Comparison of ENCODE assay signal across 10 cellular contexts in the genomic region with DNA sequence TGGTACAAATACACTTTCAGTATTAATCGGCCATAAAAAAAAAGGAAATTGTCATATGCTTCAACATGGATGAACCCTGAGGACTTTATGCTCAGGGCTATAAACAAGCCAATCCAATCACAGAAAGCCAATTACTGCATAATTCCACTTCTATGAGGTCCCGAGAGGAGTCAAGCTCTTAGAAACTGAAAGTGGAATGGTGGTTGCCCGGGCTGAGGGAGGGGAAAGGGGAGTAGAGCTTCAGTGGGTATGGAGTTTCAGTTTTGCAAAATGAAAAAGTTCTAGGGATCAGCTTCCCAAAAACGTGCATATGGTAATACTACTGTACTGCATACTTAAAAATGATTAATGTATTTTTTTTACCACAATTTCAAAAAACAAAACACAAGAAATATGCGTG. TPM values are rescaled to one million over a fixed set of nuclear protein-coding genes. Genes with fewer than 3 reads are reported as not detected.
DNase-seq lines count a peak whose midpoint lies in the region; ATAC-seq, FAIRE-seq and TF ChIP-seq lines count a peak whose summit lies in the region.
"Had no signal": no experiment of that assay in that cellular context is flagged by ENCODE, and none has a peak within 500 bp of the region (broad histone marks: within the 10 kb centered on the region; RNA-seq: fewer than 3 reads in every experiment).

No MANE protein-coding gene starts in this region.

- H3K36me3 ChIP-seq in lower lobe of right lung (peaks cover 28% of the 10 kb centered on the region), testis (ENCODE audit: low read depth, missing control alignments) (no peaks in the 10 kb centered on the region)

- no peak for TF ChIP-seq POLR2A in testis (IDR thresholded peaks at IDR 0.05)

- H3K27ac ChIP-seq in lower lobe of right lung, result peak overlapping the region; percentile 76
- H3K27ac ChIP-seq in testis, result peak overlapping the region; percentile 25 to 66

- TF ChIP-seq CTCF in lower lobe of right lung (IDR thresholded peaks at IDR 0.05), result no peak
- no peak for TF ChIP-seq CTCF in testis (IDR thresholded peaks at IDR 0.05)

- CTCF ChIA-PET in activated CD4-positive, alpha-beta T cell treated with anti-CD3 and anti-CD28 coated beads for 36 hours (lab: Charles Lee), result interaction anchor here (0.5 kb wide), 1 partner anchor 22 kb away, joined by 3 read pairs; no protein-coding TSS in a partner anchor

- WGBS in testis, 2 donors, result 18 to 30% methylated on average over 5 of the region's 5 CpGs

- intact Hi-C loops in activated CD4-positive, alpha-beta T cell treated with anti-CD3 and anti-CD28 coated beads for 36 hours (cut with DNase I, micrococcal nuclease), result no loop called here
- intact Hi-C loops in lower lobe of right lung (cut with DNase I), result no loop called here
- intact Hi-C loops in testis (cut with DNase I; ENCODE audit: low total_unique reads), result no loop called here

- H3K27me3 Mint-ChIP-seq in activated CD4-positive, alpha-beta T cell treated with anti-CD3 and anti-CD28 coated beads for 36 hours, result no peaks in the 10 kb centered on the region
- H3K27me3 Mint-ChIP-seq in activated naive CD8-positive, alpha-beta T cell treated with anti-CD3 and anti-CD28 coated beads, Interleukin-2, amount 10 ng/mL, durations not matched to agents 7 days and 5 days, result no peaks in the 10 kb centered on the region
- H3K27me3 Mint-ChIP-seq: activated naive CD8-positive, alpha-beta T cell had no signal

- H3K4me3 Mint-ChIP-seq in activated CD4-positive, alpha-beta T cell treated with anti-CD3 and anti-CD28 coated beads for 36 hours, result no peak overlapping the region
- no peak overlapping the region for H3K4me3 Mint-ChIP-seq in activated naive CD8-positive, alpha-beta T cell treated with anti-CD3 and anti-CD28 coated beads, Interleukin-2, amount 10 ng/mL, durations not matched to agents 7 days and 5 days
- H3K4me3 Mint-ChIP-seq: activated naive CD8-positive, alpha-beta T cell had no signal

- no peaks in the 10 kb centered on the region for H3K9me3 Mint-ChIP-seq in activated CD4-positive, alpha-beta T cell treated with anti-CD3 and anti-CD28 coated beads for 36 hours (ENCODE audit: low read depth)
- H3K9me3 Mint-ChIP-seq in activated naive CD8-positive, alpha-beta T cell treated with anti-CD3 and anti-CD28 coated beads, Interleukin-2, amount 10 ng/mL, durations not matched to agents 7 days and 5 days, result no peaks in the 10 kb centered on the region

- H3K9me3 ChIP-seq in lower lobe of right lung (no peaks in the 10 kb centered on the region), testis (no peaks in the 10 kb centered on the region)

- H3K27me3 ChIP-seq in lower lobe of right lung (ENCODE audit: low read depth) (no peaks in the 10 kb centered on the region), testis (no peaks in the 10 kb centered on the region)

- FAIRE-seq in frontal cortex (lab: Jason Lieb, UNC), result no peak
- FAIRE-seq: A204.1 had no signal

- H3K4me1 ChIP-seq in lower lobe of right lung (peaks cover 19% of the 10 kb centered on the region), testis (peaks cover 9% of the 10 kb centered on the region)

- ATAC-seq in activated CD4-positive, alpha-beta T cell treated with anti-CD3 and anti-CD28 coated beads for 36 hours, result peak; percentile 69
- no peak for ATAC-seq in activated naive CD8-positive, alpha-beta T cell treated with anti-CD3 and anti-CD28 coated beads, Interleukin-2, amount 10 ng/mL, durations not matched to agents 7 days and 5 days (ENCODE audit: low read depth)
- peak; percentile 40 to 53 for ATAC-seq in lower lobe of right lung
- no peak for ATAC-seq in HG03139 (IDR thresholded peaks at IDR 0.05; ENCODE audit: unreplicated experiment)

- no peak overlapping the region for H3K27ac Mint-ChIP-seq in activated CD4-positive, alpha-beta T cell treated with anti-CD3 and anti-CD28 coated beads for 36 hours
- peak overlapping the region; percentile 15 for H3K27ac Mint-ChIP-seq in activated naive CD8-positive, alpha-beta T cell treated with anti-CD3 and anti-CD28 coated beads, Interleukin-2, amount 10 ng/mL, durations not matched to agents 7 days and 5 days
- H3K27ac Mint-ChIP-seq: activated naive CD8-positive, alpha-beta T cell had no signal

- POLR2A ChIA-PET in activated CD4-positive, alpha-beta T cell treated with anti-CD3 and anti-CD28 coated beads for 36 hours (lab: Charles Lee), result interaction anchor here (0.5 kb wide), 1 partner anchor 27 kb away, joined by 3 read pairs; no protein-coding TSS in a partner anchor
- POLR2A ChIA-PET in activated naive CD8-positive, alpha-beta T cell treated with anti-CD3 and anti-CD28 coated beads, Interleukin-2, amount 10 ng/mL, durations not matched to agents 7 days and 5 days (lab: Charles Lee), result interaction anchor here (0.7 kb wide), 1 partner anchor 304 kb away, joined by 3 read pairs; no protein-coding TSS in a partner anchor

- peaks cover 23% of the 10 kb centered on the region for H3K4me1 Mint-ChIP-seq in activated CD4-positive, alpha-beta T cell treated with anti-CD3 and anti-CD28 coated beads for 36 hours
- peaks cover 15% of the 10 kb centered on the region for H3K4me1 Mint-ChIP-seq in activated naive CD8-positive, alpha-beta T cell treated with anti-CD3 and anti-CD28 coated beads, Interleukin-2, amount 10 ng/mL, durations not matched to agents 7 days and 5 days

- peak overlapping the region; percentile 30 for H3K4me3 ChIP-seq in lower lobe of right lung
- H3K4me3 ChIP-seq in testis, result peak overlapping the region in 1 of 2 donors; percentile 3

- peaks cover 14% of the 10 kb centered on the region for H3K36me3 Mint-ChIP-seq in activated CD4-positive, alpha-beta T cell treated with anti-CD3 and anti-CD28 coated beads for 36 hours (ENCODE audit: low read depth)
- peaks cover 14% of the 10 kb centered on the region for H3K36me3 Mint-ChIP-seq in activated naive CD8-positive, alpha-beta T cell treated with anti-CD3 and anti-CD28 coated beads, Interleukin-2, amount 10 ng/mL, durations not matched to agents 7 days and 5 days

- no peak for DNase-seq in activated CD4-positive, alpha-beta T cell treated with anti-CD3 and anti-CD28 coated beads for 36 hours
- no peak for DNase-seq in activated CD4-positive, alpha-beta T cell treated with anti-CD3 and anti-CD28 coated beads for 1 hour
- DNase-seq in activated naive CD8-positive, alpha-beta T cell treated with anti-CD3 and anti-CD28 coated beads, Interleukin-2, amount 10 ng/mL, durations not matched to agents 7 days and 5 days, result no peak
- DNase-seq in lower lobe of right lung (no peak), testis (no peak), DMS79 treated with DMSO at 0.1 percent for 48 hours (lab: John Stamatoyannopoulos, UW) (no peak), frontal cortex (ENCODE audit: low spot score in 2 of 2) (no peak)

RNA-seq across cellular contexts. Expression of a gene that starts 52.0 kb away (rescaled TPM):
- total RNA-seq in activated CD4-positive, alpha-beta T cell treated with anti-CD3 and anti-CD28 coated beads for 36 hours, result 10 to 100 TPM; 64.2 to 75.7 TPM
- total RNA-seq in activated naive CD8-positive, alpha-beta T cell treated with anti-CD3 and anti-CD28 coated beads, Interleukin-2, amount 10 ng/mL, durations not matched to agents 7 days and 5 days, result 10 to 100 TPM; 81.9 to 84.5 TPM
- total RNA-seq in lower lobe of right lung (23.0 TPM), testis (10 to 100 TPM; 84.5 to 96.6 TPM), frontal cortex (74.2 TPM)
- 59.2 TPM for polyA plus RNA-seq in testis (ENCODE audit: insufficient read depth, low read depth, low replicate concordance)

Comparison
In these comparisons a context has a peak if more than half of its experiments do, and no peak if none do; other contexts are left out.
1. ATAC-seq: peak in activated CD4-positive, alpha-beta T cell treated with anti-CD3 and anti-CD28 coated beads for 36 hours (single experiment) and lower lobe of right lung (2 of 2); none in activated naive CD8-positive, alpha-beta T cell treated with anti-CD3 and anti-CD28 coated beads, Interleukin-2, amount 10 ng/mL, durations not matched to agents 7 days and 5 days (single experiment) and HG03139 (single experiment).